Comparison of ENCODE assay signal across 17 cellular contexts in genomic region chr1:235397733-235398132, GRCh38. TPM values are rescaled to one million over a fixed set of nuclear protein-coding genes. Genes with fewer than 3 reads are reported as not detected.
DNase-seq lines count a peak whose midpoint lies in the region; ATAC-seq and TF ChIP-seq lines count a peak whose summit lies in the region.
"Had no signal": no experiment of that assay in that cellular context is flagged by ENCODE, and none has a peak within 500 bp of the region (broad histone marks: within the 10 kb centered on the region; RNA-seq: fewer than 3 reads in every experiment).

No MANE protein-coding gene starts in this region.

- no peak for TF ChIP-seq RAD21 in IMR-90 (IDR thresholded peaks at IDR 0.05; ENCODE audit: low read length)

- peaks cover 5% of the 10 kb centered on the region for H3K9me1 ChIP-seq in IMR-90 (ENCODE audit: insufficient read depth, low read length)

- H3K36me3 ChIP-seq in IMR-90 (ENCODE audit: control insufficient read depth, insufficient read depth, low read length) (no peaks in the 10 kb centered on the region), lower lobe of right lung (peaks cover 14% of the 10 kb centered on the region)

- POLR2A ChIA-PET in IMR-90 (lab: Charles Lee; ENCODE audit: unreplicated experiment), result interaction anchor here (0.7 kb wide), 1 partner anchor 300 kb away, joined by 3 read pairs; no protein-coding TSS in a partner anchor

- H4K91ac ChIP-seq in IMR-90 (ENCODE audit: insufficient read depth, low read depth, low read length), result no peak overlapping the region

- H3K4me1 ChIP-seq in IMR-90 (ENCODE audit: control insufficient read depth, insufficient read depth, low read length) (no peaks in the 10 kb centered on the region; the same call in 1 of the 2 replicates), lower lobe of right lung (no peaks in the 10 kb centered on the region)
- H3K4me1 ChIP-seq: BLaER1 had no signal

- no peak overlapping the region for H3K18ac ChIP-seq in IMR-90 (ENCODE audit: low read depth, low read length)

- ATAC-seq in IMR-90 (ENCODE audit: low read depth) (peak; percentile 99), lower lobe of right lung (no peak), GM18520 (IDR thresholded peaks at IDR 0.05; ENCODE audit: unreplicated experiment) (no peak)
- ATAC-seq: activated naive CD4-positive, alpha-beta T cell treated with anti-CD3 and anti-CD28 coated beads, Interleukin-2, amount 50 U/mL, for 72 hours; Right ventricle myocardium inferior had no signal

- peak overlapping the region; percentile 21; the same call in 1 of the 2 replicates for H3K4me2 ChIP-seq in IMR-90 (ENCODE audit: low read depth, low read length)
- H3K4me2 ChIP-seq: BLaER1 had no signal

- H3K14ac ChIP-seq in IMR-90 (replicated peaks; ENCODE audit: low read depth, low read length), result no peak overlapping the region

- H3K4ac ChIP-seq in IMR-90 (ENCODE audit: low read depth, low read length), result no peak overlapping the region

- H2BK120ac ChIP-seq in IMR-90 (ENCODE audit: low read depth, low read length), result no peak overlapping the region

- H3K4me3 ChIP-seq in IMR-90 (ENCODE audit: insufficient read depth, low read depth, low read length) (no peak overlapping the region), lower lobe of right lung (no peak overlapping the region)
- H3K4me3 ChIP-seq: BLaER1, lung had no signal

- TF ChIP-seq CTCF in IMR-90 (conservative IDR thresholded peaks at IDR 0.05; ENCODE audit: low read depth, low read length) (no peak), lower lobe of right lung (IDR thresholded peaks at IDR 0.05) (no peak)

- H2BK5ac ChIP-seq in IMR-90 (ENCODE audit: low read depth, low read length, poor library complexity, severe bottlenecking), result peak overlapping the region; percentile 20

- TF ChIP-seq POLR2A in IMR-90 (IDR thresholded peaks at IDR 0.05; ENCODE audit: low read depth, low read length), result no peak

- H4K8ac ChIP-seq in IMR-90 (ENCODE audit: low read depth in 2 of 2, low read length in 2 of 2), result no peak overlapping the region

- H2BK20ac ChIP-seq in IMR-90 (ENCODE audit: low read depth, low read length), result no peak overlapping the region

- peaks cover 25% of the 10 kb centered on the region for H4K20me1 ChIP-seq in IMR-90 (ENCODE audit: insufficient read depth, low read length)

- H3K27me3 ChIP-seq in IMR-90 (ENCODE audit: control insufficient read depth, insufficient read depth, low read length) (no peaks in the 10 kb centered on the region), lower lobe of right lung (ENCODE audit: low read depth) (no peaks in the 10 kb centered on the region)
- H3K27me3 ChIP-seq: BLaER1 had no signal

- no CpG with 5 or more reads among the region's 2 CpGs for WGBS in IMR-90 (ENCODE audit: extremely low coverage in 2 of 2, insufficient read length in 1 of 2), 2 experiments

- no peak overlapping the region for H2AK5ac ChIP-seq in IMR-90 (ENCODE audit: low read depth, low read length)

- intact Hi-C loops in IMR-90 (cut with micrococcal nuclease) (no loop called here), lower lobe of right lung (cut with DNase I) (no loop called here)

- no peak overlapping the region for H2AFZ ChIP-seq in IMR-90 (replicated peaks; ENCODE audit: low read length, poor library complexity)

- peaks cover 3 to 52% of the 10 kb centered on the region in 2 experiments for H3K79me1 ChIP-seq in IMR-90 (ENCODE audit: low read depth in 1 of 2, low read length in 2 of 2)

- no peak overlapping the region for H2AK9ac ChIP-seq in IMR-90 (replicated peaks; ENCODE audit: low read depth, low read length, poor library complexity)

- CTCF ChIA-PET in IMR-90 (lab: Yijun Ruan, JAX), result no interaction called here

- H3K9me3 ChIP-seq in IMR-90 (ENCODE audit: control insufficient read depth, insufficient read depth, low read length) (no peaks in the 10 kb centered on the region), lower lobe of right lung (no peaks in the 10 kb centered on the region)

- H3K27ac ChIP-seq in IMR-90 (ENCODE audit: insufficient read depth, low read length), result no peak overlapping the region
- no peak overlapping the region for H3K27ac ChIP-seq in lower lobe of right lung
- H3K27ac ChIP-seq: BLaER1 had no signal

- H3K9ac ChIP-seq in IMR-90 (ENCODE audit: low read depth, low read length), result no peak overlapping the region
- H3K9ac ChIP-seq: BLaER1 had no signal

- dilution Hi-C loops in IMR-90 (cut with HindIII; ENCODE audit: low sequenced_read_pairs, unreplicated experiment), result no loop called here

- H2BK15ac ChIP-seq in IMR-90 (ENCODE audit: low read depth, low read length), result no peak overlapping the region

- no peak overlapping the region for H3K23ac ChIP-seq in IMR-90 (ENCODE audit: low read depth, low read length)

- in situ Hi-C loops in IMR-90 (cut with MboI; ENCODE audit: low sequenced_read_pairs), result no loop called here

- no peak overlapping the region for H4K5ac ChIP-seq in IMR-90 (ENCODE audit: low read depth, low read length)

- no peak overlapping the region for H3K56ac ChIP-seq in IMR-90 (ENCODE audit: extremely low read depth, insufficient read depth, low read length)

- DNase-seq in AG08396 (ENCODE audit: low spot score), result peak; percentile 39
- DNase-seq in IMR-90, result peak; percentile 94
- peak; percentile 20 for DNase-seq in brain pericyte (ENCODE audit: low read depth, low spot score)
- peak; percentile 59 for DNase-seq in islet precursor cell
- no peak for DNase-seq in lower lobe of right lung
- no peak for DNase-seq in NCI-H1417 (lab: John Stamatoyannopoulos, UW)
- no peak for DNase-seq in stimulated activated CD4-positive, alpha-beta T cell treated with anti-CD3 and anti-CD28 coated beads, Interleukin-4, amount 100 ng/mL, for 1 hour
- DNase-seq: activated CD8-positive, alpha-beta memory T cell treated with anti-CD3 and anti-CD28 coated beads for 24 hours; hypothalamus; NCI-H1417 treated with DMSO at 0.1 percent for 48 hours; NCI-H526 treated with DMSO at 0.1 percent for 48 hours; stimulated activated CD8-positive, alpha-beta memory T cell treated with anti-CD3 and anti-CD28 coated beads, Interleukin-4, amount 100 ng/mL, for 48 hours had no signal

- no TSS peak for BruUV-seq in IMR-90 (replicated peaks; lab: Mats Ljungman, UMichigan)

TF ChIP-seq in IMR-90, 13 proteins besides CTCF, POLR2A, EP300 and RAD21:
- TF ChIP-seq FOS (IDR thresholded peaks at IDR 0.05; ENCODE audit: low read depth, low read length) (peak; percentile 62), CEBPB (IDR thresholded peaks at IDR 0.05; ENCODE audit: low read depth, low read length) (peak; percentile 72), MAFK (IDR thresholded peaks at IDR 0.05; ENCODE audit: low read depth, low read length) (no peak)

RNA-seq across cellular contexts. Expression of gene TBCE, which starts 30.5 kb away (rescaled TPM):
- 26.7 and 33.1 TPM in 2 replicates for total RNA-seq in IMR-90 (2012; rRNA removed)
- 21.6 and 25.3 TPM in 2 replicates for polyA plus RNA-seq in IMR-90 (2012; rRNA removed)
- polyA plus RNA-seq in IMR-90 (2012; cell fraction: cytosol; rRNA removed), result 3.6 and 8.4 TPM in 2 replicates
- 5.6 and 43.9 TPM in 2 replicates for polyA plus RNA-seq in IMR-90 (2012; cell fraction: nucleus; rRNA removed; ENCODE audit: low replicate concordance)
- total RNA-seq in lower lobe of right lung, result 25.3 TPM

Comparison
In these comparisons a context has a peak if more than half of its experiments do, and no peak if none do; other contexts are left out.
1. DNase-seq: peak in AG08396 (single experiment), IMR-90 (single experiment), brain pericyte (single experiment) and islet precursor cell (single experiment); none in lower lobe of right lung (single experiment), NCI-H1417 (0 of 3) and stimulated activated CD4-positive, alpha-beta T cell treated with anti-CD3 and anti-CD28 coated beads, Interleukin-4, amount 100 ng/mL, for 1 hour (single experiment).